1 cellular context compared by ENCODE assay signal in the genomic region with DNA sequence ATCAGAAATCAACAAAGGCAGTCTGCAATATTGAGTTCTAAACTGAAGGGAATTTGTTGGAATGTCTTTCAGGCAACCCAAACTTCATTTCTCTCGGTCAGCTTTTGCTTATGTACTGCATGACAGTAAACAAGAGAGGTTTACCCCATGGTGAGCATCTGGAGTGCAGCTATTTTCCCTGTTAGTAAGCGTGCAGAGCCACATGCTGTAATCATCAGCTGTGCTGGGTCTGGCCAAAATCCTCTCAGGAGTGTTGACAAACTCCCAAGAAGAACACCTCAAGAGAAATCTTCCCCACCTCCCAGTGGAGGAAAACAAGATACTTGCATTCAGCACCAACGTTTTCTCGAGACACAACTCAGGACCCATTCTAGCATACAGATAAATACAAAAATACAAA.
TF ChIP-seq lines count a peak whose summit lies in the region.

No MANE protein-coding gene starts in this region.

TF ChIP-seq in IMR-90, 13 proteins besides CTCF, POLR2A, EP300 and RAD21:
- TF ChIP-seq MAFK (IDR thresholded peaks at IDR 0.05; ENCODE audit: low read depth, low read length): no peak
